In the genomic region with DNA sequence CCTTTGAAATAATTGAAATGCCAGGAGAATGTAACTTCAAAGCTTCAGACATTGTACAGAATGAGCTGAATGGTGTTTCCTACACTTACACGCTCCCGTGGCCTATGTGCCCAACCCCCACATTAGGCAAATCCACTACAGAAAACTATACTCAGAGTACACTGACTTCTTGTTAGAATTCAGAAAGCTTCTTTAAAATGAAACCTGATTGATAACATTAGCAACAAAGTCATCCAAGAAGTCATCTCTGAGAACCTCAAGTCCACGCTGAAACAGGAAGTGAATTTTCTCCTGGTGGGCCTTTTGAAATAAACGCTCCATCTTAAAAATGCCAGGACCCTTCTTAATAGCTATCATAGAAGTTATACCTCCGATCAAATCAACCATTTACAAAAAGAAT, we compare ENCODE assay signal across 17 cellular contexts.
DNase-seq lines count a peak whose midpoint lies in the region; ATAC-seq and TF ChIP-seq lines count a peak whose summit lies in the region.
"Had no signal": no experiment of that assay in that cellular context is flagged by ENCODE, and none has a peak within 500 bp of the region (broad histone marks: within the 10 kb centered on the region; RNA-seq: fewer than 3 reads in every experiment).

No MANE protein-coding gene starts in this region.

- H3K9ac ChIP-seq in HUES48 (ENCODE audit: low read depth, low read length) (no peak overlapping the region), neuronal stem cell (ENCODE audit: low read depth, low read length, poor library complexity) (no peak overlapping the region)

- H3K4ac ChIP-seq in neuronal stem cell (ENCODE audit: low read length): no peak overlapping the region

- H2BK5ac ChIP-seq in neuronal stem cell (ENCODE audit: low read length): no peak overlapping the region

- peaks cover 30% of the 10 kb centered on the region for H3K4me1 ChIP-seq in CD4-positive, CD25-positive, alpha-beta regulatory T cell (ENCODE audit: control insufficient read depth, insufficient read depth, low read length, poor library complexity, severe bottlenecking)
- H3K4me1 ChIP-seq in HUES48 (ENCODE audit: control insufficient read depth, insufficient read depth, low read length) (peaks cover 12% of the 10 kb centered on the region), neuronal stem cell (ENCODE audit: control insufficient read depth in 2 of 2, insufficient read depth in 1 of 2, low read depth in 1 of 2, low read length in 2 of 2) (peaks cover 8 to 22% of the 10 kb centered on the region in 2 donors)
- H3K4me1 ChIP-seq: body of pancreas, right atrium auricular region had no signal

- no peak overlapping the region for H3K4me2 ChIP-seq in neuronal stem cell (ENCODE audit: insufficient read depth, low read length, poor library complexity, severe bottlenecking)

- no peak overlapping the region for H3K27ac ChIP-seq in CD4-positive, CD25-positive, alpha-beta regulatory T cell (ENCODE audit: insufficient read depth, low read length, poor library complexity, severe bottlenecking)
- H3K27ac ChIP-seq in HUES48 (ENCODE audit: low read depth, low read length): peak overlapping the region; percentile 34
- H3K27ac ChIP-seq in brain microvascular endothelial cell: peak overlapping the region; percentile 93
- H3K27ac ChIP-seq in neuronal stem cell (replicated peaks; ENCODE audit: low read length): no peak overlapping the region
- H3K27ac ChIP-seq: body of pancreas, right atrium auricular region, WERI-Rb-1 had no signal

- no peak overlapping the region for H2AFZ ChIP-seq in neuronal stem cell (ENCODE audit: low read length)

- no peaks in the 10 kb centered on the region for H3K9me3 ChIP-seq in CD4-positive, CD25-positive, alpha-beta regulatory T cell (ENCODE audit: control insufficient read depth in 2 of 2, low read length in 2 of 2)
- H3K9me3 ChIP-seq in HUES48 (ENCODE audit: control insufficient read depth, insufficient read depth, low read length) (no peaks in the 10 kb centered on the region), neuronal stem cell (replicated peaks in 1 of 2; ENCODE audit: control insufficient read depth in 2 of 2, insufficient read depth in 1 of 2, low read depth in 1 of 2, low read length in 2 of 2) (no peaks in the 10 kb centered on the region)
- H3K9me3 ChIP-seq: body of pancreas, right atrium auricular region had no signal

- H4K91ac ChIP-seq in neuronal stem cell (ENCODE audit: low read depth, low read length, poor library complexity): no peak overlapping the region

- peak overlapping the region; percentile 50 for H3K4me3 ChIP-seq in CD4-positive, CD25-positive, alpha-beta regulatory T cell (ENCODE audit: low read depth, low read length)
- H3K4me3 ChIP-seq in HUES48 (ENCODE audit: low read depth, low read length): no peak overlapping the region
- H3K4me3 ChIP-seq in brain microvascular endothelial cell (ENCODE audit: low read depth, low read length): no peak overlapping the region
- no peak overlapping the region for H3K4me3 ChIP-seq in neuronal stem cell (ENCODE audit: low read length in 2 of 2)
- H3K4me3 ChIP-seq: body of pancreas, right atrium auricular region had no signal

- peaks cover 44 to 71% (median 50%) of the 10 kb centered on the region in 4 donors for H3K4me1 Mint-ChIP-seq in CD4-positive, CD25-positive, alpha-beta regulatory T cell
- H3K4me1 Mint-ChIP-seq in nephron: peaks cover 67% of the 10 kb centered on the region

- no peak overlapping the region for H4K8ac ChIP-seq in neuronal stem cell (ENCODE audit: low read depth, low read length)

- in situ Hi-C loops in brain microvascular endothelial cell (cut with HindIII; ENCODE audit: low pct_ligation_motif_present, low sequenced_read_pairs): no loop called here

- H3K23ac ChIP-seq in neuronal stem cell (ENCODE audit: low read depth, low read length, poor library complexity): no peak overlapping the region

- WGBS in neuronal stem cell (ENCODE audit: extremely low coverage in 2 of 2, insufficient read length in 2 of 2, insufficient replicate concordance in 1 of 2), 2 donors: no CpG with 5 or more reads among the region's 5 CpGs

- peak overlapping the region in 2 of 3 donors; percentile 55 to 76 for H3K27ac Mint-ChIP-seq in CD4-positive, CD25-positive, alpha-beta regulatory T cell
- peak overlapping the region; percentile 36 to 79 (median 66) for H3K27ac Mint-ChIP-seq in nephron

- H3K18ac ChIP-seq in neuronal stem cell (ENCODE audit: low read length): no peak overlapping the region

- H3K36me3 Mint-ChIP-seq in CD4-positive, CD25-positive, alpha-beta regulatory T cell: peaks cover 3% of the 10 kb centered on the region
- H3K36me3 Mint-ChIP-seq in nephron (ENCODE audit: low read depth): no peaks in the 10 kb centered on the region

- no peak overlapping the region for H3K14ac ChIP-seq in neuronal stem cell (ENCODE audit: low read length)

- no peaks in the 10 kb centered on the region for H3K27me3 ChIP-seq in CD4-positive, CD25-positive, alpha-beta regulatory T cell (ENCODE audit: control insufficient read depth, insufficient read depth, low read length)
- H3K27me3 ChIP-seq in HUES48 (ENCODE audit: control insufficient read depth, insufficient read depth, low read length) (no peaks in the 10 kb centered on the region), brain microvascular endothelial cell (replicated peaks) (no peaks in the 10 kb centered on the region), neuronal stem cell (ENCODE audit: control insufficient read depth in 3 of 3, insufficient read depth in 3 of 3, low read depth in 1 of 3, low read length in 3 of 3) (no peaks in the 10 kb centered on the region)
- H3K27me3 ChIP-seq: body of pancreas, right atrium auricular region had no signal

- no peak overlapping the region for H2AK5ac ChIP-seq in neuronal stem cell (ENCODE audit: low read depth, low read length)

- H3K9me3 Mint-ChIP-seq in CD4-positive, CD25-positive, alpha-beta regulatory T cell: peaks cover 0 to 2% (median 0%) of the 10 kb centered on the region in 7 donors
- H3K9me3 Mint-ChIP-seq in nephron: no peaks in the 10 kb centered on the region

- H3K27me3 Mint-ChIP-seq in CD4-positive, CD25-positive, alpha-beta regulatory T cell: no peaks in the 10 kb centered on the region
- no peaks in the 10 kb centered on the region for H3K27me3 Mint-ChIP-seq in nephron (ENCODE audit: low read depth)
- H3K27me3 Mint-ChIP-seq: CD4-positive, alpha-beta memory T cell had no signal

- H2BK120ac ChIP-seq in neuronal stem cell (ENCODE audit: low read depth, low read length): no peak overlapping the region

- no peak for ATAC-seq in CD4-positive, CD25-positive, alpha-beta regulatory T cell (ENCODE audit: low read depth in 2 of 2)
- ATAC-seq in HG02852 (IDR thresholded peaks at IDR 0.05; ENCODE audit: unreplicated experiment): no peak
- no peak for ATAC-seq in GM18502 (IDR thresholded peaks at IDR 0.05; ENCODE audit: poor library complexity, unreplicated experiment)
- ATAC-seq in HG03097 (IDR thresholded peaks at IDR 0.05; ENCODE audit: low FRiP score, unreplicated experiment): no peak
- ATAC-seq: body of pancreas had no signal

- H3K36me3 ChIP-seq in CD4-positive, CD25-positive, alpha-beta regulatory T cell (ENCODE audit: control insufficient read depth, insufficient read depth, low read length): no peaks in the 10 kb centered on the region
- no peaks in the 10 kb centered on the region for H3K36me3 ChIP-seq in HUES48 (ENCODE audit: control insufficient read depth, insufficient read depth, low read length)
- H3K36me3 ChIP-seq in brain microvascular endothelial cell (replicated peaks): no peaks in the 10 kb centered on the region
- no peaks in the 10 kb centered on the region for H3K36me3 ChIP-seq in neuronal stem cell (replicated peaks in 1 of 2; ENCODE audit: control insufficient read depth in 2 of 2, insufficient read depth in 2 of 2, low read length in 2 of 2)
- H3K36me3 ChIP-seq: right atrium auricular region, WERI-Rb-1 had no signal

- H2BK12ac ChIP-seq in neuronal stem cell (ENCODE audit: low read length): no peak overlapping the region

- TF ChIP-seq CTCF in brain microvascular endothelial cell (IDR thresholded peaks at IDR 0.05; ENCODE audit: low read depth, low read length, missing control alignments) (no peak), nephron (IDR thresholded peaks at IDR 0.05; ENCODE audit: unreplicated experiment in 3 of 3) (no peak)

- no peak overlapping the region for H2BK15ac ChIP-seq in neuronal stem cell (ENCODE audit: low read length)

- no peak for DNase-seq in CD4-positive, CD25-positive, alpha-beta regulatory T cell
- peak; percentile 10 for DNase-seq in brain microvascular endothelial cell
- DNase-seq in neuronal stem cell (ENCODE audit: low spot score): no peak
- DNase-seq: activated T-cell treated with anti-CD3 and anti-CD28 coated beads for 4 hours; body of pancreas; CD4-positive, alpha-beta memory T cell; glutamatergic neuron; MV-4-11; stimulated activated CD4-positive, alpha-beta T cell treated with anti-CD3 and anti-CD28 coated beads, Interleukin-4, amount 100 ng/mL, for 24 hours; stimulated activated naive CD4-positive, alpha-beta T cell; WERI-Rb-1 had no signal

- peak overlapping the region in 2 of 4 donors; percentile 15 to 18 for H3K4me3 Mint-ChIP-seq in CD4-positive, CD25-positive, alpha-beta regulatory T cell
- no peak overlapping the region for H3K4me3 Mint-ChIP-seq in nephron

- H3K79me1 ChIP-seq in neuronal stem cell (ENCODE audit: low read depth, low read length): no peaks in the 10 kb centered on the region

Comparison
In these comparisons a context has a peak if more than half of its experiments do, and no peak if none do; other contexts are left out.
1. H3K27ac ChIP-seq: peak in HUES48 (single experiment) and brain microvascular endothelial cell (single experiment); none in CD4-positive, CD25-positive, alpha-beta regulatory T cell (single experiment) and neuronal stem cell (single experiment).